In genomic region chr5:62283856-62284255, GRCh38 we compare ENCODE assay signal across 16 cellular contexts.
"Had no signal": no experiment of that assay in that cellular context is flagged by ENCODE, and none has a peak within 500 bp of the region (broad histone marks: within the 10 kb centered on the region; RNA-seq: fewer than 3 reads in every experiment).

No MANE protein-coding gene starts in this region.

- H3K4me3 ChIP-seq: gastrocnemius medialis, left lung, pancreas, tibial nerve, uterus had no signal

- DNase-seq: activated CD4-positive, alpha-beta T cell treated with anti-CD3 and anti-CD28 coated beads, Interleukin-2, amount 50 U/mL, for 4 hours; activated CD4-positive, CD25-positive, alpha-beta regulatory T cell; activated effector memory CD4-positive, alpha-beta T cell treated with anti-CD3 and anti-CD28 coated beads, Interleukin-2, amount 50 U/mL, for 16 hours; cortex of kidney; effector memory CD8-positive, alpha-beta T cell; gastrocnemius medialis; islet precursor cell; left lung; mammary epithelial cell; pancreas; stimulated activated CD4-positive, alpha-beta T cell treated with anti-CD3 and anti-CD28 coated beads, Interleukin-1b, Interleukin-23, amount 100 ng/mL, for 48 hours; uterus had no signal

- H3K27me3 ChIP-seq: gastrocnemius medialis, left lung, pancreas, tibial nerve, uterus had no signal

- H3K9me3 ChIP-seq: gastrocnemius medialis, left lung, pancreas, tibial nerve, uterus had no signal

- ATAC-seq: effector memory CD8-positive, alpha-beta T cell; gastrocnemius medialis; left lung had no signal

- H3K4me3 Mint-ChIP-seq: activated naive CD4-positive, alpha-beta T cell treated with anti-CD3 and anti-CD28 coated beads, Interleukin-2, amount 50 U/mL, for 24 hours; brain; effector memory CD8-positive, alpha-beta T cell had no signal

- H3K4me1 ChIP-seq: gastrocnemius medialis, left lung, pancreas, tibial nerve, uterus had no signal

- H3K27me3 Mint-ChIP-seq: activated naive CD4-positive, alpha-beta T cell treated with anti-CD3 and anti-CD28 coated beads, Interleukin-2, amount 50 U/mL, for 24 hours; effector memory CD8-positive, alpha-beta T cell had no signal

- H3K9me3 Mint-ChIP-seq: activated naive CD4-positive, alpha-beta T cell treated with anti-CD3 and anti-CD28 coated beads, Interleukin-2, amount 50 U/mL, for 24 hours; effector memory CD8-positive, alpha-beta T cell had no signal

- H3K4me1 Mint-ChIP-seq: brain had no signal

- H3K36me3 ChIP-seq: gastrocnemius medialis, left lung, pancreas, tibial nerve, uterus had no signal

- H3K27ac Mint-ChIP-seq: activated naive CD4-positive, alpha-beta T cell treated with anti-CD3 and anti-CD28 coated beads, Interleukin-2, amount 50 U/mL, for 24 hours; brain; effector memory CD8-positive, alpha-beta T cell had no signal

- H3K36me3 Mint-ChIP-seq: activated naive CD4-positive, alpha-beta T cell treated with anti-CD3 and anti-CD28 coated beads, Interleukin-2, amount 50 U/mL, for 24 hours; brain had no signal

- H3K27ac ChIP-seq: epithelial cell of prostate, gastrocnemius medialis, left lung, pancreas, tibial nerve, uterus had no signal
